In genomic region chr19:17496337-17496997, GRCh38 we compare ENCODE assay signal across 8 cellular contexts. TPM values are rescaled to one million over a fixed set of nuclear protein-coding genes. Genes with fewer than 3 reads are reported as not detected.
DNase-seq lines count a peak whose midpoint lies in the region; ATAC-seq, FAIRE-seq and TF ChIP-seq lines count a peak whose summit lies in the region.

No MANE protein-coding gene starts in this region.

- H4K20me1 ChIP-seq in HepG2 (ENCODE audit: insufficient read depth, low read length), result no peaks in the 10 kb centered on the region

- TF ChIP-seq CTCF in HFF-Myc (IDR thresholded peaks at IDR 0.05; ENCODE audit: low read depth, low read length, missing control alignments) (peak; percentile 96), HepG2 (CRISPR knock-in tag; IDR thresholded peaks at IDR 0.05) (peak; percentile 93)

- H3K9ac ChIP-seq in HepG2 (ENCODE audit: insufficient read depth, low read depth, low read length), result no peak overlapping the region

- BruUV-seq in HepG2 (replicated peaks; lab: Mats Ljungman, UMichigan), result no TSS peak

- WGBS in HepG2 (ENCODE audit: low lambda C conversion rate), result 52% methylated on average over 11 of the region's 14 CpGs

- FAIRE-seq in HepG2 (lab: Jason Lieb, UNC), result peak; percentile 12

- POLR2A ChIA-PET in HepG2 (lab: Yijun Ruan, JAX), result interaction anchor here (1.0 to 1.2 kb wide), 2 partner anchors 11 to 15 kb away, joined by 4 to 6 read pairs; partner anchors contain the start of gene PGLS

- H3K4me1 ChIP-seq in HepG2 (ENCODE audit: insufficient read depth, low read length), result peaks cover 40% of the 10 kb centered on the region

- in situ Hi-C loops in HepG2 (cut with HindIII; ENCODE audit: extremely low pct_ligation_motif_present, low pct_unique_long_range_greater_than_20kb), result no loop called here

- TF ChIP-seq POLR2A in HepG2 (IDR thresholded peaks at IDR 0.05; ENCODE audit: insufficient read depth in 1 of 2, low read depth in 2 of 2, low read length in 2 of 2), result no peak

- H3K4me3 ChIP-seq in HFF-Myc (replicated peaks; ENCODE audit: low read depth, low read length), result no peak overlapping the region
- no peak overlapping the region for H3K4me3 ChIP-seq in HepG2 (replicated peaks in 1 of 3; ENCODE audit: insufficient read depth in 1 of 3, low read depth in 2 of 3, low read length in 3 of 3)

- peak; percentile 85 for ATAC-seq in HepG2
- no peak for ATAC-seq in HG03571 (IDR thresholded peaks at IDR 0.05; ENCODE audit: unreplicated experiment)

- CTCF ChIA-PET in HepG2 (lab: Yijun Ruan, JAX; ENCODE audit: low intra/inter-chr PET ratio, low total read pairs), result interaction anchor here (0.7 to 2.2 kb wide), 7 partner anchors 12 to 359 kb away, joined by 3 to 10 read pairs (median 5); partner anchors contain the start of gene PGLS

- no peak overlapping the region for H2AFZ ChIP-seq in HepG2 (ENCODE audit: low read length)

- intact Hi-C loops in HepG2 (cut with micrococcal nuclease; ENCODE audit: unreplicated experiment), result no loop called here

- peak overlapping the region; percentile 36 for H3K27ac ChIP-seq in caudate nucleus (ENCODE audit: low read depth, low read length)
- H3K27ac ChIP-seq in HepG2 (ENCODE audit: extremely low read length, insufficient read depth, low read length), result no peak overlapping the region

- no peaks in the 10 kb centered on the region for H3K36me3 ChIP-seq in HepG2 (replicated peaks in 1 of 2; ENCODE audit: control insufficient read depth in 1 of 2, insufficient read depth in 2 of 2, low read length in 2 of 2)

- H3K79me2 ChIP-seq in HepG2 (ENCODE audit: insufficient read depth, low read length), result no peaks in the 10 kb centered on the region

- no peaks in the 10 kb centered on the region for H3K27me3 ChIP-seq in HepG2 (ENCODE audit: control insufficient read depth in 1 of 2, insufficient read depth in 2 of 2, low read length in 2 of 2)

- TF ChIP-seq EP300 in HepG2 (IDR thresholded peaks at IDR 0.05; ENCODE audit: low read depth in 2 of 2, low read length in 2 of 2) (no peak), HepG2 (CRISPR knock-in tag; IDR thresholded peaks at IDR 0.05; ENCODE audit: borderline replicate concordance) (no peak)

- peak overlapping the region; percentile 29; the same call in 1 of the 2 replicates for H3K4me2 ChIP-seq in HepG2 (ENCODE audit: low read depth, low read length)

- H3K9me3 ChIP-seq in HepG2 (ENCODE audit: low read length), result no peaks in the 10 kb centered on the region

- DNase-seq in DMS53 treated with DMSO at 0.1 percent for 48 hours (lab: John Stamatoyannopoulos, UW; ENCODE audit: unreplicated experiment) (peak; percentile 44), HFF-Myc (ENCODE audit: extremely low read depth, low read depth) (no peak), NCI-H226 (peak; percentile 35), caudate nucleus (lab: John Stamatoyannopoulos, UW) (peak in 30 of 61 donors; percentile 16 to 59 (median 24)), HepG2 (ENCODE audit: low spot score) (peak; percentile 81)
- DNase-seq in activated CD4-positive, CD25-positive, alpha-beta regulatory T cell treated with anti-CD3 and anti-CD28 coated beads, Interleukin-2, amount 50 U/mL, for 16 hours (ENCODE audit: low read depth, low spot score), result peak; percentile 62
- DNase-seq in stimulated activated CD8-positive, alpha-beta memory T cell treated with anti-CD3 and anti-CD28 coated beads, Interleukin-15, amount 100 ng/mL, for 24 hours (ENCODE audit: low read depth), result peak; percentile 58

- TF ChIP-seq RAD21 in HepG2 (CRISPR knock-in tag; IDR thresholded peaks at IDR 0.05), result peak; percentile 89

RNA-seq across cellular contexts. Expression of gene PGLS, which starts 15.0 kb away (rescaled TPM):
- total RNA-seq in HepG2 (2016; rRNA removed; fragmentation: Illumina TruSeq; extraction: Trizol), result 33.8 and 36.7 TPM in 2 replicates
- total RNA-seq in HepG2 (2016; cell fraction: cytosol; rRNA removed; fragmentation: Illumina TruSeq; extraction: Trizol; ENCODE audit: low read depth), result 28.7 and 30.6 TPM in 2 replicates
- total RNA-seq in HepG2 (2016; cell fraction: insoluble cytoplasmic fraction; rRNA removed; fragmentation: Illumina TruSeq; extraction: Trizol), result 31.6 and 33.6 TPM in 2 replicates
- total RNA-seq in HepG2 (2016; cell fraction: membrane; rRNA removed; fragmentation: Illumina TruSeq; extraction: Trizol), result 36.0 and 41.5 TPM in 2 replicates
- total RNA-seq in HepG2 (2016; cell fraction: nucleus; rRNA removed; fragmentation: Illumina TruSeq; extraction: Trizol), result 18.4 and 23.5 TPM in 2 replicates
- 43.8 and 49.1 TPM in 2 replicates for polyA plus RNA-seq in HepG2 (2011; rRNA removed)
- polyA plus RNA-seq in HepG2 (2011; cell fraction: cytosol; rRNA removed), result 33.3 and 59.8 TPM in 2 replicates
- 74.2 and 74.7 TPM in 2 replicates for polyA plus RNA-seq in HepG2 (2011; cell fraction: nucleus; rRNA removed)
- polyA plus RNA-seq in HepG2 (2012), result 26.9 and 37.3 TPM in 2 replicates
- polyA plus RNA-seq in HepG2 (2016; cell fraction: cytosol; fragmentation: Illumina TruSeq; extraction: Trizol; ENCODE audit: low read depth), result 48.8 and 52.7 TPM in 2 replicates
- 50.4 and 56.4 TPM in 2 replicates for polyA plus RNA-seq in HepG2 (2016; cell fraction: insoluble cytoplasmic fraction; fragmentation: Illumina TruSeq; extraction: Trizol; ENCODE audit: low read depth)
- polyA plus RNA-seq in HepG2 (2016; cell fraction: membrane; fragmentation: Illumina TruSeq; extraction: Trizol; ENCODE audit: low read depth), result 55.3 and 57.7 TPM in 2 replicates
- 47.8 and 49.3 TPM in 2 replicates for polyA plus RNA-seq in HepG2 (2016; cell fraction: nucleus; fragmentation: Illumina TruSeq; extraction: Trizol; ENCODE audit: insufficient read depth, low read depth)
- 83.1 and 129 TPM in 2 replicates for polyA minus RNA-seq in HepG2 (2011; rRNA and poly(A)+ RNA removed; ENCODE audit: low replicate concordance)
- 36.2 and 38.6 TPM in 2 replicates for polyA minus RNA-seq in HepG2 (2011; cell fraction: cytosol; rRNA and poly(A)+ RNA removed)
- polyA minus RNA-seq in HepG2 (2011; cell fraction: nucleus; rRNA and poly(A)+ RNA removed), result 19.7 and 23.1 TPM in 2 replicates

RNA-seq across cellular contexts. Expression of gene SLC27A1, which starts 26.1 kb away (rescaled TPM):
- total RNA-seq in HepG2 (2016; rRNA removed; fragmentation: Illumina TruSeq; extraction: Trizol), result 1.7 and 4.1 TPM in 2 replicates
- total RNA-seq in HepG2 (2016; cell fraction: cytosol; rRNA removed; fragmentation: Illumina TruSeq; extraction: Trizol; ENCODE audit: low read depth), result 0.71 and 0.79 TPM in 2 replicates
- total RNA-seq in HepG2 (2016; cell fraction: insoluble cytoplasmic fraction; rRNA removed; fragmentation: Illumina TruSeq; extraction: Trizol), result 1.7 and 4.7 TPM in 2 replicates
- 1.8 and 2.2 TPM in 2 replicates for total RNA-seq in HepG2 (2016; cell fraction: membrane; rRNA removed; fragmentation: Illumina TruSeq; extraction: Trizol)
- total RNA-seq in HepG2 (2016; cell fraction: nucleus; rRNA removed; fragmentation: Illumina TruSeq; extraction: Trizol), result 4.2 and 7.1 TPM in 2 replicates
- 8.7 and 8.8 TPM in 2 replicates for polyA plus RNA-seq in HepG2 (2011; rRNA removed)
- 5.6 and 8.5 TPM in 2 replicates for polyA plus RNA-seq in HepG2 (2011; cell fraction: cytosol; rRNA removed)
- polyA plus RNA-seq in HepG2 (2011; cell fraction: nucleus; rRNA removed), result 30.2 and 36.7 TPM in 2 replicates
- 4.1 and 6.3 TPM in 2 replicates for polyA plus RNA-seq in HepG2 (2012)
- polyA plus RNA-seq in HepG2 (2016; cell fraction: cytosol; fragmentation: Illumina TruSeq; extraction: Trizol; ENCODE audit: low read depth), result 0.52 and 0.53 TPM in 2 replicates
- polyA plus RNA-seq in HepG2 (2016; cell fraction: insoluble cytoplasmic fraction; fragmentation: Illumina TruSeq; extraction: Trizol; ENCODE audit: low read depth), result 1.3 and 1.7 TPM in 2 replicates
- polyA plus RNA-seq in HepG2 (2016; cell fraction: membrane; fragmentation: Illumina TruSeq; extraction: Trizol; ENCODE audit: low read depth), result 0.94 and 1.2 TPM in 2 replicates
- polyA plus RNA-seq in HepG2 (2016; cell fraction: nucleus; fragmentation: Illumina TruSeq; extraction: Trizol; ENCODE audit: insufficient read depth, low read depth), result 9.9 and 10.8 TPM in 2 replicates
- 1.1 and 18.4 TPM in 2 replicates for polyA minus RNA-seq in HepG2 (2011; rRNA and poly(A)+ RNA removed; ENCODE audit: low replicate concordance)
- polyA minus RNA-seq in HepG2 (2011; cell fraction: cytosol; rRNA and poly(A)+ RNA removed), result 7.5 and 11.5 TPM in 2 replicates
- 5.5 and 9.3 TPM in 2 replicates for polyA minus RNA-seq in HepG2 (2011; cell fraction: nucleus; rRNA and poly(A)+ RNA removed)

RNA-seq across cellular contexts. Expression of gene NXNL1, which starts 35.7 kb away (rescaled TPM):
- total RNA-seq in HepG2 (2016; rRNA removed; fragmentation: Illumina TruSeq; extraction: Trizol), result not detected in 2 replicates
- not detected in 2 replicates for total RNA-seq in HepG2 (2016; cell fraction: cytosol; rRNA removed; fragmentation: Illumina TruSeq; extraction: Trizol; ENCODE audit: low read depth)
- total RNA-seq in HepG2 (2016; cell fraction: insoluble cytoplasmic fraction; rRNA removed; fragmentation: Illumina TruSeq; extraction: Trizol), result not detected in 2 replicates
- not detected in 2 replicates for total RNA-seq in HepG2 (2016; cell fraction: membrane; rRNA removed; fragmentation: Illumina TruSeq; extraction: Trizol)
- total RNA-seq in HepG2 (2016; cell fraction: nucleus; rRNA removed; fragmentation: Illumina TruSeq; extraction: Trizol), result not detected in 2 replicates
- polyA plus RNA-seq in HepG2 (2011; rRNA removed), result not detected in 2 replicates
- polyA plus RNA-seq in HepG2 (2011; cell fraction: cytosol; rRNA removed), result not detected in 2 replicates
- not detected in 2 replicates for polyA plus RNA-seq in HepG2 (2011; cell fraction: nucleus; rRNA removed)
- not detected in 2 replicates for polyA plus RNA-seq in HepG2 (2012)
- not detected in 2 replicates for polyA plus RNA-seq in HepG2 (2016; cell fraction: cytosol; fragmentation: Illumina TruSeq; extraction: Trizol; ENCODE audit: low read depth)
- polyA plus RNA-seq in HepG2 (2016; cell fraction: insoluble cytoplasmic fraction; fragmentation: Illumina TruSeq; extraction: Trizol; ENCODE audit: low read depth), result not detected in 2 replicates
- not detected in 2 replicates for polyA plus RNA-seq in HepG2 (2016; cell fraction: membrane; fragmentation: Illumina TruSeq; extraction: Trizol; ENCODE audit: low read depth)
- polyA plus RNA-seq in HepG2 (2016; cell fraction: nucleus; fragmentation: Illumina TruSeq; extraction: Trizol; ENCODE audit: insufficient read depth, low read depth), result not detected in 2 replicates
- polyA minus RNA-seq in HepG2 (2011; rRNA and poly(A)+ RNA removed; ENCODE audit: low replicate concordance), result not detected in 2 replicates
- not detected in 2 replicates for polyA minus RNA-seq in HepG2 (2011; cell fraction: cytosol; rRNA and poly(A)+ RNA removed)
- polyA minus RNA-seq in HepG2 (2011; cell fraction: nucleus; rRNA and poly(A)+ RNA removed), result not detected in 2 replicates

RNA-seq across cellular contexts. Expression of gene TMEM221, which starts 48.0 kb away (rescaled TPM):
- 0.55 and 0.77 TPM in 2 replicates for total RNA-seq in HepG2 (2016; rRNA removed; fragmentation: Illumina TruSeq; extraction: Trizol)
- total RNA-seq in HepG2 (2016; cell fraction: cytosol; rRNA removed; fragmentation: Illumina TruSeq; extraction: Trizol; ENCODE audit: low read depth), result 0.51 and 0.53 TPM in 2 replicates
- total RNA-seq in HepG2 (2016; cell fraction: insoluble cytoplasmic fraction; rRNA removed; fragmentation: Illumina TruSeq; extraction: Trizol), result 0.39 and 0.50 TPM in 2 replicates
- total RNA-seq in HepG2 (2016; cell fraction: membrane; rRNA removed; fragmentation: Illumina TruSeq; extraction: Trizol), result 0.46 and 0.62 TPM in 2 replicates
- total RNA-seq in HepG2 (2016; cell fraction: nucleus; rRNA removed; fragmentation: Illumina TruSeq; extraction: Trizol), result 0.94 and 1.4 TPM in 2 replicates
- 0.27 and 0.33 TPM in 2 replicates for polyA plus RNA-seq in HepG2 (2011; rRNA removed)
- 0.19 and 0.24 TPM in 2 replicates for polyA plus RNA-seq in HepG2 (2011; cell fraction: cytosol; rRNA removed)
- 0.61 and 0.64 TPM in 2 replicates for polyA plus RNA-seq in HepG2 (2011; cell fraction: nucleus; rRNA removed)
- 0.43 and 0.50 TPM in 2 replicates for polyA plus RNA-seq in HepG2 (2012)
- 0.25 and 0.32 TPM in 2 replicates for polyA plus RNA-seq in HepG2 (2016; cell fraction: cytosol; fragmentation: Illumina TruSeq; extraction: Trizol; ENCODE audit: low read depth)
- 0.28 and 0.31 TPM in 2 replicates for polyA plus RNA-seq in HepG2 (2016; cell fraction: insoluble cytoplasmic fraction; fragmentation: Illumina TruSeq; extraction: Trizol; ENCODE audit: low read depth)
- 0.24 and 0.40 TPM in 2 replicates for polyA plus RNA-seq in HepG2 (2016; cell fraction: membrane; fragmentation: Illumina TruSeq; extraction: Trizol; ENCODE audit: low read depth)
- polyA plus RNA-seq in HepG2 (2016; cell fraction: nucleus; fragmentation: Illumina TruSeq; extraction: Trizol; ENCODE audit: insufficient read depth, low read depth), result 1.3 and 2.0 TPM in 2 replicates
- 0.14 and 0.36 TPM in 2 replicates for polyA minus RNA-seq in HepG2 (2011; rRNA and poly(A)+ RNA removed; ENCODE audit: low replicate concordance)
- not detected in 2 replicates for polyA minus RNA-seq in HepG2 (2011; cell fraction: cytosol; rRNA and poly(A)+ RNA removed)
- polyA minus RNA-seq in HepG2 (2011; cell fraction: nucleus; rRNA and poly(A)+ RNA removed), result 0.52 TPM in 1 of 2 replicates, not detected in the other

RNA-seq across cellular contexts. Expression of gene COLGALT1, which starts 59.0 kb away (rescaled TPM):
- total RNA-seq in HepG2 (2016; rRNA removed; fragmentation: Illumina TruSeq; extraction: Trizol), result 33.3 and 58.0 TPM in 2 replicates
- total RNA-seq in HepG2 (2016; cell fraction: cytosol; rRNA removed; fragmentation: Illumina TruSeq; extraction: Trizol; ENCODE audit: low read depth), result 9.3 and 10.3 TPM in 2 replicates
- total RNA-seq in HepG2 (2016; cell fraction: insoluble cytoplasmic fraction; rRNA removed; fragmentation: Illumina TruSeq; extraction: Trizol), result 33.6 and 57.7 TPM in 2 replicates
- total RNA-seq in HepG2 (2016; cell fraction: membrane; rRNA removed; fragmentation: Illumina TruSeq; extraction: Trizol), result 32.5 and 35.6 TPM in 2 replicates
- 53.1 and 65.6 TPM in 2 replicates for total RNA-seq in HepG2 (2016; cell fraction: nucleus; rRNA removed; fragmentation: Illumina TruSeq; extraction: Trizol)
- polyA plus RNA-seq in HepG2 (2011; rRNA removed), result 196 and 211 TPM in 2 replicates
- polyA plus RNA-seq in HepG2 (2011; cell fraction: cytosol; rRNA removed), result 111 and 141 TPM in 2 replicates
- polyA plus RNA-seq in HepG2 (2011; cell fraction: nucleus; rRNA removed), result 153 and 157 TPM in 2 replicates
- 58.7 and 87.4 TPM in 2 replicates for polyA plus RNA-seq in HepG2 (2012)
- 9.2 and 9.8 TPM in 2 replicates for polyA plus RNA-seq in HepG2 (2016; cell fraction: cytosol; fragmentation: Illumina TruSeq; extraction: Trizol; ENCODE audit: low read depth)
- 35.7 and 38.2 TPM in 2 replicates for polyA plus RNA-seq in HepG2 (2016; cell fraction: insoluble cytoplasmic fraction; fragmentation: Illumina TruSeq; extraction: Trizol; ENCODE audit: low read depth)
- 23.4 and 28.7 TPM in 2 replicates for polyA plus RNA-seq in HepG2 (2016; cell fraction: membrane; fragmentation: Illumina TruSeq; extraction: Trizol; ENCODE audit: low read depth)
- 111 TPM in 2 replicates for polyA plus RNA-seq in HepG2 (2016; cell fraction: nucleus; fragmentation: Illumina TruSeq; extraction: Trizol; ENCODE audit: insufficient read depth, low read depth)
- polyA minus RNA-seq in HepG2 (2011; rRNA and poly(A)+ RNA removed; ENCODE audit: low replicate concordance), result 360 and 644 TPM in 2 replicates
- 74.1 and 77.3 TPM in 2 replicates for polyA minus RNA-seq in HepG2 (2011; cell fraction: cytosol; rRNA and poly(A)+ RNA removed)
- polyA minus RNA-seq in HepG2 (2011; cell fraction: nucleus; rRNA and poly(A)+ RNA removed), result 32.0 and 33.2 TPM in 2 replicates
